Comparison of ENCODE assay signal across 8 cellular contexts in genomic region chr9:120742951-120743416, GRCh38. TPM values are rescaled to one million over a fixed set of nuclear protein-coding genes. Genes with fewer than 3 reads are reported as not detected.
DNase-seq lines count a peak whose midpoint lies in the region; ATAC-seq and TF ChIP-seq lines count a peak whose summit lies in the region.

No MANE protein-coding gene starts in this region.

- no peak overlapping the region for H3K4me3 ChIP-seq in Peyer's patch

- peak in 5 of 6 experiments; percentile 27 to 96 (median 88) for TF ChIP-seq CTCF in Peyer's patch (IDR thresholded peaks at IDR 0.05)

- ATAC-seq in GM19452 (IDR thresholded peaks at IDR 0.05; ENCODE audit: unreplicated experiment) = no peak

- DNase-seq in NCI-H2029 (lab: John Stamatoyannopoulos, UW) = peak; percentile 14
- DNase-seq in NCI-H2029 treated with DMSO at 0.1 percent for 48 hours (lab: John Stamatoyannopoulos, UW) = no peak
- peak; percentile 47 for DNase-seq in HCEC 1CT
- DNase-seq in Peyer's patch = peak in 1 of 3 donors; percentile 72
- DNase-seq in erythroblast (lab: John Stamatoyannopoulos, UW) = peak; percentile 59 to 64
- DNase-seq in pons (ENCODE audit: low spot score) = peak; percentile 41
- DNase-seq in stimulated activated CD4-positive, alpha-beta T cell treated with anti-CD3 and anti-CD28 coated beads, Interleukin-4, amount 100 ng/mL, for 1 hour = no peak

- H3K4me1 ChIP-seq in Peyer's patch = no peaks in the 10 kb centered on the region

- H3K27me3 ChIP-seq in Peyer's patch = no peaks in the 10 kb centered on the region

- TF ChIP-seq POLR2A in Peyer's patch (IDR thresholded peaks at IDR 0.05) (no peak), erythroblast (IDR thresholded peaks at IDR 0.05; ENCODE audit: low read length) (no peak)

- H3K36me3 ChIP-seq in Peyer's patch = no peaks in the 10 kb centered on the region

- H3K27ac ChIP-seq in Peyer's patch = no peak overlapping the region

- H3K9me3 ChIP-seq in Peyer's patch = no peaks in the 10 kb centered on the region

RNA-seq across cellular contexts. Expression of gene MEGF9, which starts 28.7 kb away (rescaled TPM):
- total RNA-seq in Peyer's patch = 10 to 100 TPM in 2 of 4 donors, 1 to 10 TPM in 2; 8.1 to 15.1 (median 11.5) TPM

RNA-seq across cellular contexts. Expression of gene FBXW2, which starts 50.2 kb away (rescaled TPM):
- total RNA-seq in Peyer's patch = 10 to 100 TPM; 70.5 to 93.3 (median 82.8) TPM

Comparison
In these comparisons a context has a peak if more than half of its experiments do, and no peak if none do; other contexts are left out.
1. DNase-seq: peak in NCI-H2029 (single experiment), HCEC 1CT (single experiment), erythroblast (2 of 2) and pons (single experiment); none in NCI-H2029 treated with DMSO at 0.1 percent for 48 hours (single experiment) and stimulated activated CD4-positive, alpha-beta T cell treated with anti-CD3 and anti-CD28 coated beads, Interleukin-4, amount 100 ng/mL, for 1 hour (single experiment).